8 cellular contexts compared by ENCODE assay signal in the genomic region with DNA sequence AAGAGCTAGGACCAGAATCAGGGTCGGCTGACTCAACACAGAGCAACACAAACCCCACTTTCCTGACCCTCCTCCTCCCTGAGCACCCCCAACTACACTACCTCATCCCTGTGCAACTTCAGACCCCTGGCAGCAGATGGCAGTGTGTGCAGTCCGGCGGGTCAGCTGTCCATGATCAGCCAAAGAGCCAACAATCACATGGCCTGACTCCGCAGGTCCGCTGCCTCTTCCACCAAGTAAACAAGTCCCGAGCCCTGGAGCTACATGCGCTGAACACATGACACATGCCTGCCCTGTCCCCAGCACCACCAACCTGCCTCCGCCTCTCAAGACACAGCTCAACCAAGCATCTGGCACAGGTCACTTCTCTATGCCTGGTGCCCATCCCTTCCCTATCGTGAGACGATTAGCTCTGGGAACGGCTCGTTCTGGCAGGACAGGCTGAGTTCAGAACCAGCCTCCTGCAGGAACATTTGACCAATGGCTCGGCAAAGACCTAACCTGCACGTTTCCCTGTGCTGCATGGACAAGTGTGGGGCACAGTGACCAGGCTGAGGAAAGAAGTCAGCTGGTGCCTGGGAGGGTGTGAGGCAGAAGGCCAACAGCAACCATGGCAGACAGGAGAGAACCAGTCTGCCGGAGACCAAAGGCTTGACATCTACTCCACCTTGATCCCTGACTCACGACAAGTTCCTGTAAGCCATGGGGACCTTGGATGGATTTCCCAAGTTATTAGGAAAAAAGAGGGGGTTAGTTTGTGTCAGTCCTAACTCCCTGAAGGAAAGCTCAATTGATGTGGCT.
DNase-seq lines count a peak whose midpoint lies in the region; ATAC-seq and TF ChIP-seq lines count a peak whose summit lies in the region.

No MANE protein-coding gene starts in this region.

- no peak overlapping the region for H3K27ac ChIP-seq in A673 (ENCODE audit: low read depth, low read length, poor library complexity, severe bottlenecking)
- no peak overlapping the region for H3K27ac ChIP-seq in cardiac muscle cell

- H3K27me3 ChIP-seq in A673 (replicated peaks; ENCODE audit: insufficient read depth, low read depth, low read length, poor library complexity) (no peaks in the 10 kb centered on the region), cardiac muscle cell (no peaks in the 10 kb centered on the region)

- ATAC-seq in GM18505 (IDR thresholded peaks at IDR 0.05; ENCODE audit: unreplicated experiment) = no peak
- no peak for ATAC-seq in GM21515 (IDR thresholded peaks at IDR 0.05; ENCODE audit: unreplicated experiment)

- H3K36me3 Mint-ChIP-seq in activated CD4-positive, alpha-beta memory T cell treated with anti-CD3 and anti-CD28 coated beads, Interleukin-2, amount 10 ng/mL, durations not matched to agents 7 days and 5 days (ENCODE audit: low read depth) = peaks cover 81% of the 10 kb centered on the region

- no peak overlapping the region for H3K27ac Mint-ChIP-seq in activated CD4-positive, alpha-beta memory T cell treated with anti-CD3 and anti-CD28 coated beads, Interleukin-2, amount 10 ng/mL, durations not matched to agents 7 days and 5 days

- BruUV-seq in A673 (replicated peaks; lab: Mats Ljungman, UMichigan) = no TSS peak

- peak; percentile 10 for DNase-seq in A673 (ENCODE audit: low spot score)
- DNase-seq in activated CD4-positive, alpha-beta memory T cell treated with anti-CD3 and anti-CD28 coated beads, Interleukin-2, amount 10 ng/mL, durations not matched to agents 7 days and 5 days = peak; percentile 18
- DNase-seq in cardiac muscle cell (ENCODE audit: low read depth in 1 of 2, low spot score in 1 of 2) = peak in 1 of 2 donors; percentile 30
- DNase-seq in pulmonary artery endothelial cell (ENCODE audit: low read depth, low spot score) = peak; percentile 55
- DNase-seq in NOMO-1 treated with DMSO at 0.1 percent for 48 hours (lab: John Stamatoyannopoulos, UW; ENCODE audit: unreplicated experiment) = no peak
- no peak for DNase-seq in T-helper 2 cell

- peaks cover 53% of the 10 kb centered on the region for H3K4me1 Mint-ChIP-seq in activated CD4-positive, alpha-beta memory T cell treated with anti-CD3 and anti-CD28 coated beads, Interleukin-2, amount 10 ng/mL, durations not matched to agents 7 days and 5 days

- POLR2A ChIA-PET in A673 (lab: Charles Lee; ENCODE audit: low non-redundant PET) = no interaction called here
- POLR2A ChIA-PET in activated CD4-positive, alpha-beta memory T cell treated with anti-CD3 and anti-CD28 coated beads, Interleukin-2, amount 10 ng/mL, durations not matched to agents 7 days and 5 days (lab: Charles Lee) = interaction anchor here (0.6 to 2.9 kb wide), 6 partner anchors 9 to 56 kb away, joined by 3 to 15 read pairs (median 5); no protein-coding TSS in a partner anchor

- H3K36me3 ChIP-seq in A673 (ENCODE audit: insufficient read depth, low read length, poor library complexity, severe bottlenecking) = no peaks in the 10 kb centered on the region
- no peaks in the 10 kb centered on the region for H3K36me3 ChIP-seq in cardiac muscle cell

- TF ChIP-seq CTCF in A673 (conservative IDR thresholded peaks at IDR 0.05; ENCODE audit: low read depth, low read length) (peak; percentile 39; the same call in 1 of the 2 replicates), cardiac muscle cell (IDR thresholded peaks at IDR 0.05; ENCODE audit: low read depth, low read length) (peak; percentile 44)

- CTCF ChIA-PET in A673 (lab: Charles Lee) = interaction anchor here (0.7 kb wide), 1 partner anchor 15 kb away, joined by 3 read pairs; no protein-coding TSS in a partner anchor
- CTCF ChIA-PET in activated CD4-positive, alpha-beta memory T cell treated with anti-CD3 and anti-CD28 coated beads, Interleukin-2, amount 10 ng/mL, durations not matched to agents 7 days and 5 days (lab: Charles Lee) = interaction anchor here (0.6 to 3.3 kb wide), 11 partner anchors 10 to 151 kb away, joined by 3 to 24 read pairs (median 5); no protein-coding TSS in a partner anchor

- no peaks in the 10 kb centered on the region for H3K9me3 Mint-ChIP-seq in activated CD4-positive, alpha-beta memory T cell treated with anti-CD3 and anti-CD28 coated beads, Interleukin-2, amount 10 ng/mL, durations not matched to agents 7 days and 5 days

- H3K4me1 ChIP-seq in A673 (ENCODE audit: insufficient read depth, low read length, poor library complexity, severe bottlenecking) (no peaks in the 10 kb centered on the region), cardiac muscle cell (ENCODE audit: low read depth) (peaks cover 7% of the 10 kb centered on the region)

- peak; percentile 20 for TF ChIP-seq POLR2A in GM18505 (IDR thresholded peaks at IDR 0.05; ENCODE audit: borderline replicate concordance, extremely low read depth, insufficient read depth, insufficient read length)

- intact Hi-C loops in A673 (cut with micrococcal nuclease; ENCODE audit: unreplicated experiment) = no loop called here

- H3K4me3 ChIP-seq in A673 (ENCODE audit: low read depth, low read length, poor library complexity, severe bottlenecking) = no peak overlapping the region
- no peak overlapping the region for H3K4me3 ChIP-seq in cardiac muscle cell

- H3K9me3 ChIP-seq in A673 (ENCODE audit: low read depth, low read length, poor library complexity, severe bottlenecking) = no peaks in the 10 kb centered on the region
- H3K9me3 ChIP-seq in cardiac muscle cell (ENCODE audit: low read depth) = no peaks in the 10 kb centered on the region

- no peak overlapping the region for H3K4me3 Mint-ChIP-seq in activated CD4-positive, alpha-beta memory T cell treated with anti-CD3 and anti-CD28 coated beads, Interleukin-2, amount 10 ng/mL, durations not matched to agents 7 days and 5 days

- H3K27me3 Mint-ChIP-seq in activated CD4-positive, alpha-beta memory T cell treated with anti-CD3 and anti-CD28 coated beads, Interleukin-2, amount 10 ng/mL, durations not matched to agents 7 days and 5 days = no peaks in the 10 kb centered on the region

Comparison
In these comparisons a context has a peak if more than half of its experiments do, and no peak if none do; other contexts are left out.
1. DNase-seq: peak in A673 (single experiment), activated CD4-positive, alpha-beta memory T cell treated with anti-CD3 and anti-CD28 coated beads, Interleukin-2, amount 10 ng/mL, durations not matched to agents 7 days and 5 days (single experiment) and pulmonary artery endothelial cell (single experiment); none in NOMO-1 treated with DMSO at 0.1 percent for 48 hours (single experiment) and T-helper 2 cell (0 of 5).